In the genomic region with DNA sequence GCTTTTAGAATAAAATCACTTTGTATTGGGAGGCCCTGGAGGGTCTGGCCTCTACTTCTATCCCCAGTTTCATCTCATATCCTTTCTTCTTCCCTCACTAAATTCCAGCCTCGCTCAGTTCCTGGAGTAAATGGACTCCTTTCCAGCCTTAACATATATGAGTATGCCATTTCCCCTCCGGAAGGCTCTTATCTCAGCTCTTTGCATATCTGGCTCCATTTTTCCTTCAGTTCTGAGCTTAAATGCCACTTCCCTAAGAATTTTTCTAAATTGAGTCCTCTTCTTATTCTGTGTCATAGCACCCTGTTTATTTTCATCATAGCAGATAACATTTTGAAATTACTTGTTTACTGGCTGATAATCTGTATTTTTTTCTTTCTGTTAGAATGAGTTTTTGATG, we compare ENCODE assay signal across 16 cellular contexts.
"Had no signal": no experiment of that assay in that cellular context is flagged by ENCODE, and none has a peak within 500 bp of the region (broad histone marks: within the 10 kb centered on the region; RNA-seq: fewer than 3 reads in every experiment).

No MANE protein-coding gene starts in this region.

- H3K9me3 Mint-ChIP-seq: natural killer cell treated with Interleukin-12 subunit alpha and Interleukin-12 subunit beta and Interleukin-15 and Interleukin-18, amount 100 ng/mL, for 72 hours; neural progenitor cell; stimulated activated naive B cell treated with anti-CD40 and anti-IgM and Interleukin-4, amounts not matched to agents 10 μg/mL and 1 μg/mL and 100 μg/mL, for 72 hours had no signal

- H3K9me3 ChIP-seq: heart left ventricle, ovary, right atrium auricular region, thoracic aorta, transverse colon had no signal

- H3K9ac ChIP-seq: neural progenitor cell had no signal

- H3K27ac Mint-ChIP-seq: neural progenitor cell had no signal

- H3K4me3 ChIP-seq: heart left ventricle, neural progenitor cell, ovary, right atrium auricular region, thoracic aorta, transverse colon had no signal

- H3K4me2 ChIP-seq: neural progenitor cell had no signal

- H3K36me3 ChIP-seq: heart left ventricle, neural progenitor cell, ovary, right atrium auricular region, thoracic aorta, transverse colon had no signal

- H3K36me3 Mint-ChIP-seq: natural killer cell treated with Interleukin-12 subunit alpha and Interleukin-12 subunit beta and Interleukin-15 and Interleukin-18, amount 100 ng/mL, for 72 hours; neural progenitor cell had no signal

- H3K4me1 ChIP-seq: neural progenitor cell, right atrium auricular region, transverse colon had no signal

- H3K4me3 Mint-ChIP-seq: natural killer cell treated with Interleukin-12 subunit alpha and Interleukin-12 subunit beta and Interleukin-15 and Interleukin-18, amount 100 ng/mL, for 72 hours; neural progenitor cell; stimulated activated naive B cell treated with anti-CD40 and anti-IgM and Interleukin-4, amounts not matched to agents 10 μg/mL and 1 μg/mL and 100 μg/mL, for 72 hours had no signal

- FAIRE-seq: frontal cortex, small intestine had no signal

- H3K27ac ChIP-seq: heart left ventricle, neural progenitor cell, right atrium auricular region, thoracic aorta, transverse colon had no signal

- ATAC-seq: left colon; natural killer cell treated with Interleukin-12 subunit alpha and Interleukin-12 subunit beta and Interleukin-15 and Interleukin-18, amount 100 ng/mL, for 72 hours; stimulated activated naive CD8-positive, alpha-beta T cell treated with anti-CD3 and anti-CD28 coated beads, Interleukin-15, amount 100 ng/mL, for 72 hours had no signal

- DNase-seq: heart left ventricle; hippocampal formation; left colon; nucleus accumbens; ovary; small intestine; stimulated activated CD4-positive, alpha-beta T cell treated with anti-CD3 and anti-CD28 coated beads, Interleukin-4, amount 100 ng/mL, for 1 hour; stimulated activated CD8-positive, alpha-beta memory T cell treated with anti-CD3 and anti-CD28 coated beads, Interleukin-4, amount 100 ng/mL, for 48 hours; stimulated activated naive B cell treated with anti-CD40 and anti-IgM and Interleukin-4, amounts not matched to agents 10 μg/mL and 1 μg/mL and 100 μg/mL, for 72 hours; stimulated activated naive CD8-positive, alpha-beta T cell treated with anti-CD3 and anti-CD28 coated beads, Interleukin-15, amount 100 ng/mL, for 72 hours; transverse colon had no signal

- H3K27me3 Mint-ChIP-seq: natural killer cell treated with Interleukin-12 subunit alpha and Interleukin-12 subunit beta and Interleukin-15 and Interleukin-18, amount 100 ng/mL, for 72 hours; stimulated activated naive B cell treated with anti-CD40 and anti-IgM and Interleukin-4, amounts not matched to agents 10 μg/mL and 1 μg/mL and 100 μg/mL, for 72 hours; stimulated activated naive CD8-positive, alpha-beta T cell treated with anti-CD3 and anti-CD28 coated beads, Interleukin-15, amount 100 ng/mL, for 72 hours had no signal

- H3K27me3 ChIP-seq: heart left ventricle, neural progenitor cell, ovary, right atrium auricular region, transverse colon had no signal

- H2AFZ ChIP-seq: neural progenitor cell had no signal

- H3K4me1 Mint-ChIP-seq: neural progenitor cell had no signal
